3 cellular contexts compared by ENCODE assay signal in the genomic region with DNA sequence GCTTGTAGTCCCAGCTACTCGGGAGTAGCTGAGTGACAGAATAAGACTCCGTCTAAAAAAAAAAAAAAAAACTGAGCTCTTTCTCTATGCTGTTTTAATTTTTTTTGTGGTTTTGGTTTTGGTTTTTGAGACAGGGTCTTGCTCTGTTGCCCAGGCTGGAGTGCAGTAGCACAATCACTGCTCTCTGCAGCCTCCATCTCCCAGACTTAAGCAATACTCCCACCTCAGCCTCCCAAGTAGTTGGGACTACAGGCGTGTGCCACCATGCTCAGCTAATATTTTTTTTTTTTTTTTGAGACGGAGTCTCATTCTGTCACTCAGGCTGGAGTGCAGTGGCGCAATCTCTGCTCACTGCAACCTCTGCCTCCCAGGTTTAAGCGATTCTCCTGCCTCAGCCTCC. TPM values are rescaled to one million over a fixed set of nuclear protein-coding genes. Genes with fewer than 3 reads are reported as not detected.
"Had no signal": no experiment of that assay in that cellular context is flagged by ENCODE, and none has a peak within 500 bp of the region (broad histone marks: within the 10 kb centered on the region; RNA-seq: fewer than 3 reads in every experiment).

No MANE protein-coding gene starts in this region.

RNA-seq across cellular contexts. Expression of gene SMIM5, which starts 50.0 kb away (rescaled TPM):
- total RNA-seq: neural crest cell, osteoblast, pulmonary artery endothelial cell had no signal
